23 cellular contexts compared by ENCODE assay signal in the genomic region with DNA sequence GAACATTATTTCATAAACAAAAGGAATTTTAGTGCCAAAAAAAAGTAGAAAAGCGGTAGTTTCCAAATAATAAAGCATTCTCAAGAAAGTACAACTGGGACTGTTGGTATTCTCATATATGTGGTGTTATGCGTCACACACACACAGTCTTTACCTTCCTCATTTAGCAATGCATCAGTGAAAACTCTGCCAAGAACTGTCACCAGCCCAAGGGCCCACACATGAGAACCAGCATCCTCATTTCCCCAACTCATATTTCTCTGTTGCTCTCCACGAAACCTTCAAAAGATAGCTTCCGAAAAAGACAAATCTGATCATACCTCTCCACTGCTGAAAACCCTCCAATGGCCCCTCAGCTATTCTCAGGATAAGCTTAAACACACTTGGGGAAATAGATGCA.
"Had no signal": no experiment of that assay in that cellular context is flagged by ENCODE, and none has a peak within 500 bp of the region (broad histone marks: within the 10 kb centered on the region; RNA-seq: fewer than 3 reads in every experiment).

No MANE protein-coding gene starts in this region.

- H3K9ac ChIP-seq: parathyroid adenoma had no signal

- ATAC-seq: effector memory CD8-positive, alpha-beta T cell; esophagus mucosa; foreskin keratinocyte; gastroesophageal sphincter; left lung; natural killer cell; right lobe of liver; stimulated activated naive CD8-positive, alpha-beta T cell treated with anti-CD3 and anti-CD28 coated beads, Interleukin-15, amount 100 ng/mL, for 72 hours had no signal

- H2AFZ ChIP-seq: parathyroid adenoma had no signal

- H3K27me3 Mint-ChIP-seq: effector memory CD8-positive, alpha-beta T cell; progenitor cell of endocrine pancreas; stimulated activated naive CD8-positive, alpha-beta T cell treated with anti-CD3 and anti-CD28 coated beads, Interleukin-15, amount 100 ng/mL, for 72 hours had no signal

- H3K36me3 ChIP-seq: gastroesophageal sphincter, left lung, right lobe of liver, thyroid gland, vagina had no signal

- DNase-seq: cerebellar nuclear complex; cortex of kidney; effector memory CD8-positive, alpha-beta T cell; foreskin keratinocyte; glutamatergic neuron; immature natural killer cell; left lung; natural killer cell; right lobe of liver; small intestine; stimulated activated CD4-positive, alpha-beta T cell treated with anti-CD3 and anti-CD28 coated beads, Interleukin-15, amount 100 ng/mL, for 24 hours; stimulated activated CD4-positive, alpha-beta T cell treated with anti-CD3 and anti-CD28 coated beads, Interleukin-4, amount 100 ng/mL, for 1 hour; stimulated activated CD8-positive, alpha-beta memory T cell treated with anti-CD3 and anti-CD28 coated beads, Interleukin-4, amount 100 ng/mL, for 48 hours; stimulated activated naive CD4-positive, alpha-beta T cell; stimulated activated naive CD8-positive, alpha-beta T cell treated with anti-CD3 and anti-CD28 coated beads, Interleukin-15, amount 100 ng/mL, for 72 hours; trophoblast cell had no signal

- H3K9me3 ChIP-seq: gastroesophageal sphincter, left lung, right lobe of liver, thyroid gland, vagina had no signal

- H3K79me2 ChIP-seq: parathyroid adenoma had no signal

- H3K4me3 ChIP-seq: gastroesophageal sphincter, left lung, right lobe of liver, thyroid gland, vagina had no signal

- H3K4me1 ChIP-seq: gastroesophageal sphincter, left lung, right lobe of liver, thyroid gland, vagina had no signal

- H3K27ac Mint-ChIP-seq: effector memory CD8-positive, alpha-beta T cell; immature natural killer cell; natural killer cell; stimulated activated naive CD8-positive, alpha-beta T cell treated with anti-CD3 and anti-CD28 coated beads, Interleukin-15, amount 100 ng/mL, for 72 hours had no signal

- H3K36me3 Mint-ChIP-seq: immature natural killer cell, natural killer cell had no signal

- H3K4me1 Mint-ChIP-seq: immature natural killer cell; natural killer cell; stimulated activated naive CD8-positive, alpha-beta T cell treated with anti-CD3 and anti-CD28 coated beads, Interleukin-15, amount 100 ng/mL, for 72 hours had no signal

- H3K9me3 Mint-ChIP-seq: stimulated activated naive CD8-positive, alpha-beta T cell treated with anti-CD3 and anti-CD28 coated beads, Interleukin-15, amount 100 ng/mL, for 72 hours had no signal

- H3K27me3 ChIP-seq: foreskin keratinocyte, left lung, right lobe of liver, thyroid gland, vagina had no signal

- H3K4me3 Mint-ChIP-seq: effector memory CD8-positive, alpha-beta T cell; immature natural killer cell; natural killer cell; stimulated activated naive CD8-positive, alpha-beta T cell treated with anti-CD3 and anti-CD28 coated beads, Interleukin-15, amount 100 ng/mL, for 72 hours had no signal

- H3K27ac ChIP-seq: epithelial cell of prostate, foreskin keratinocyte, gastroesophageal sphincter, left lung, parathyroid adenoma, right lobe of liver, thyroid gland, vagina had no signal
